19 cellular contexts compared by ENCODE assay signal in genomic region chr7:17374157-17374556, GRCh38.
A peak's percentile ranks its signal among the peaks of the same experiment; 100 is the strongest.
DNase-seq lines count a peak whose midpoint lies in the region; ATAC-seq, FAIRE-seq and TF ChIP-seq lines count a peak whose summit lies in the region.
"Had no signal": no experiment of that assay in that cellular context is flagged by ENCODE, and none has a peak within 500 bp of the region (broad histone marks: within the 10 kb centered on the region; RNA-seq: fewer than 3 reads in every experiment).

No MANE protein-coding gene starts in this region.

- H3K9ac ChIP-seq in GM12878 (ENCODE audit: control insufficient read depth, insufficient read depth, low read length): no peak overlapping the region
- H3K9ac ChIP-seq: KMS-11 had no signal

- DNase-seq in Calu3: no peak
- DNase-seq in GM23338 (ENCODE audit: low spot score): no peak
- DNase-seq in GM12878 (ENCODE audit: low read depth, low spot score): no peak
- DNase-seq in thoracic aorta (ENCODE audit: low spot score): no peak
- no peak for DNase-seq in AG20443 (ENCODE audit: low spot score)
- no peak for DNase-seq in HK-2 (ENCODE audit: unreplicated experiment)
- DNase-seq: BE2C; C1 segment of cervical spinal cord; Caco-2; CD4-positive, CD25-positive, alpha-beta regulatory T cell; DMS153; DMS79; GDM1; GOT3; H7; HFFc6 had no signal

- no peak for TF ChIP-seq POLR2A in GM12878 (IDR thresholded peaks at IDR 0.05; ENCODE audit: low read depth, low read length)

- BruUV-seq in Calu3 (replicated peaks; lab: Mats Ljungman, UMichigan) (no TSS peak), GM12878 (replicated peaks; lab: Mats Ljungman, UMichigan) (no TSS peak)

- intact Hi-C loops in Calu3 (cut with micrococcal nuclease; ENCODE audit: unreplicated experiment): loop anchor here (5.0 kb wide), 3 partner anchors 237 to 387 kb away; no protein-coding TSS in a partner anchor
- intact Hi-C loops in GM12878 (cut with micrococcal nuclease; ENCODE audit: unreplicated experiment): no loop called here

- TF ChIP-seq RAD21 in GM12878 (IDR thresholded peaks at IDR 0.05; ENCODE audit: insufficient read depth, low read depth, low read length): no peak

- H3K27ac ChIP-seq in GM23338 (ENCODE audit: low read depth) (no peak overlapping the region), GM12878 (ENCODE audit: control insufficient read depth, insufficient read depth) (no peak overlapping the region), thoracic aorta (peak overlapping the region; percentile 5 to 33)
- H3K27ac ChIP-seq: KMS-11 had no signal

- H3K9me3 ChIP-seq in GM12878 (replicated peaks; ENCODE audit: control insufficient read depth, insufficient read depth, low read length) (no peaks in the 10 kb centered on the region), thoracic aorta (no peaks in the 10 kb centered on the region)
- H3K9me3 ChIP-seq: BE2C, Caco-2 had no signal

- H3K4me2 ChIP-seq in GM23338 (no peak overlapping the region), GM12878 (ENCODE audit: control insufficient read depth, insufficient read depth) (no peak overlapping the region)
- H3K4me2 ChIP-seq: KMS-11 had no signal

- no peaks in the 10 kb centered on the region for H3F3A ChIP-seq in GM23338 (replicated peaks; ENCODE audit: low read depth)

- H4K20me1 ChIP-seq in GM23338 (replicated peaks; ENCODE audit: insufficient read depth) (no peaks in the 10 kb centered on the region), GM12878 (ENCODE audit: control insufficient read depth, insufficient read depth) (no peaks in the 10 kb centered on the region)

- H3K79me2 ChIP-seq in GM23338 (replicated peaks; ENCODE audit: insufficient read depth): no peaks in the 10 kb centered on the region
- no peaks in the 10 kb centered on the region for H3K79me2 ChIP-seq in GM12878 (ENCODE audit: control insufficient read depth, insufficient read depth, low read length)

- CTCF ChIA-PET in Calu3 (lab: Charles Lee) (no interaction called here), GM12878 (lab: Yijun Ruan, JAX) (interaction anchor here (1.0 to 2.4 kb wide), 2 partner anchors 29 to 31 kb away, joined by 3 to 9 read pairs; no protein-coding TSS in a partner anchor)

- H3K36me3 ChIP-seq in GM23338 (ENCODE audit: insufficient read depth) (no peaks in the 10 kb centered on the region), GM12878 (ENCODE audit: control insufficient read depth in 2 of 2, insufficient read depth in 2 of 2, low read length in 1 of 2) (no peaks in the 10 kb centered on the region), thoracic aorta (no peaks in the 10 kb centered on the region)
- H3K36me3 ChIP-seq: BE2C had no signal

- POLR2A ChIA-PET in GM12878 (lab: Charles Lee): interaction anchor here (1.0 to 1.7 kb wide), 2 partner anchors 15 to 29 kb away, joined by 3 to 10 read pairs; no protein-coding TSS in a partner anchor

- H3K27me3 Mint-ChIP-seq in Calu3 (ENCODE audit: unreplicated experiment) (no peaks in the 10 kb centered on the region), GM23338 (ENCODE audit: insufficient read depth, low read depth, poor library complexity) (no peaks in the 10 kb centered on the region)
- H3K27me3 Mint-ChIP-seq: CD4-positive, CD25-positive, alpha-beta regulatory T cell had no signal

- H3K36me3 Mint-ChIP-seq in Calu3 (ENCODE audit: insufficient read depth, unreplicated experiment): peaks cover 25% of the 10 kb centered on the region
- H3K36me3 Mint-ChIP-seq in GM23338 (ENCODE audit: low read depth): no peaks in the 10 kb centered on the region
- H3K36me3 Mint-ChIP-seq: CD4-positive, CD25-positive, alpha-beta regulatory T cell had no signal

- H2AFZ ChIP-seq in GM23338 (peak overlapping the region; percentile 63; the same call in 1 of the 2 replicates), GM12878 (ENCODE audit: control insufficient read depth, low read depth, low read length) (no peak overlapping the region)

- in situ Hi-C loops in GM12878 (cut with MboI): no loop called here

- TF ChIP-seq CTCF in Calu3 (IDR thresholded peaks at IDR 0.05; ENCODE audit: unreplicated experiment): no peak
- TF ChIP-seq CTCF in GM23338 (conservative IDR thresholded peaks at IDR 0.05; ENCODE audit: low read depth in 2 of 2): no peak
- no peak for TF ChIP-seq CTCF in GM12878 (IDR thresholded peaks at IDR 0.05 in 2 of 3, conservative IDR thresholded peaks at IDR 0.05 in 1 of 3; ENCODE audit: control insufficient read depth in 2 of 3, extremely low read depth in 1 of 3, insufficient read depth in 1 of 3, low read depth in 3 of 3, low read length in 3 of 3)
- no peak for TF ChIP-seq CTCF in thoracic aorta (IDR thresholded peaks at IDR 0.05)

- WGBS in GM12878 (ENCODE audit: insufficient coverage, insufficient replicate concordance, low lambda C conversion rate, missing lambda C conversion rate): 80% methylated on average over 4 of the region's 4 CpGs

- H3K4me3 ChIP-seq in GM23338 (no peak overlapping the region), GM12878 (no peak overlapping the region), thoracic aorta (no peak overlapping the region)

- peak overlapping the region; percentile 66 for H3K27ac Mint-ChIP-seq in Calu3 (ENCODE audit: unreplicated experiment)
- no peak overlapping the region for H3K27ac Mint-ChIP-seq in GM23338
- H3K27ac Mint-ChIP-seq: CD4-positive, CD25-positive, alpha-beta regulatory T cell; HFFc6 had no signal

- H3K4me3 Mint-ChIP-seq in Calu3 (ENCODE audit: low read depth, unreplicated experiment): no peak overlapping the region
- H3K4me3 Mint-ChIP-seq in GM23338: no peak overlapping the region
- H3K4me3 Mint-ChIP-seq: CD4-positive, CD25-positive, alpha-beta regulatory T cell; HFFc6 had no signal

- H3K27me3 ChIP-seq in GM23338 (ENCODE audit: insufficient read depth) (no peaks in the 10 kb centered on the region), GM12878 (replicated peaks in 1 of 2; ENCODE audit: control insufficient read depth in 2 of 2, insufficient read depth in 2 of 2, low read length in 1 of 2) (no peaks in the 10 kb centered on the region), thoracic aorta (replicated peaks; ENCODE audit: insufficient read depth) (no peaks in the 10 kb centered on the region)
- H3K27me3 ChIP-seq: BE2C had no signal

- peak; percentile 70; a peak in 2 of 4 replicates for TF ChIP-seq EP300 in GM12878 (IDR thresholded peaks at IDR 0.05; ENCODE audit: borderline replicate concordance in 1 of 2, control insufficient read depth in 1 of 2, low read depth in 2 of 2, low read length in 2 of 2)

- RAD21 ChIA-PET in GM12878 (lab: Charles Lee; ENCODE audit: unreplicated experiment): interaction anchor here (1.0 to 2.2 kb wide), 10 partner anchors 9 to 118 kb away, joined by 3 to 14 read pairs (median 4); no protein-coding TSS in a partner anchor

- FAIRE-seq in GM12878 (lab: Jason Lieb, UNC): peak; percentile 18

- H3K9me3 Mint-ChIP-seq in Calu3 (ENCODE audit: low read depth, unreplicated experiment) (no peaks in the 10 kb centered on the region), GM23338 (no peaks in the 10 kb centered on the region)
- H3K9me3 Mint-ChIP-seq: CD4-positive, CD25-positive, alpha-beta regulatory T cell; HFFc6 had no signal

- peaks cover 66% of the 10 kb centered on the region for H3K4me1 Mint-ChIP-seq in Calu3 (ENCODE audit: low read depth, unreplicated experiment)
- no peaks in the 10 kb centered on the region for H3K4me1 Mint-ChIP-seq in GM23338
- H3K4me1 Mint-ChIP-seq: CD4-positive, CD25-positive, alpha-beta regulatory T cell had no signal

- ATAC-seq in GM23338 (no peak), GM12878 (peak; percentile 77), thoracic aorta (ENCODE audit: insufficient number of reproducible peaks, low FRiP score, low read depth) (no peak), GM18861 (IDR thresholded peaks at IDR 0.05; ENCODE audit: unreplicated experiment) (no peak)
- ATAC-seq: HCT116 had no signal

- H3K4me1 ChIP-seq in GM23338 (ENCODE audit: insufficient read depth) (no peaks in the 10 kb centered on the region), GM12878 (ENCODE audit: control insufficient read depth, insufficient read depth, low read length) (no peaks in the 10 kb centered on the region), thoracic aorta (ENCODE audit: control insufficient read depth in 1 of 2, low read depth in 2 of 2) (peaks cover 20 to 63% of the 10 kb centered on the region in 2 donors)
- H3K4me1 ChIP-seq: BE2C had no signal

- H3K9me2 ChIP-seq in GM23338 (ENCODE audit: insufficient read depth): no peaks in the 10 kb centered on the region

- SMC1A ChIA-PET in GM12878 (lab: Charles Lee; ENCODE audit: uncharacterized antibody, unreplicated experiment): interaction anchor here (1.0 to 3.5 kb wide), 15 partner anchors 9 to 214 kb away, joined by 3 to 28 read pairs (median 5); no protein-coding TSS in a partner anchor

TF ChIP-seq in GM23338, 12 proteins besides CTCF, POLR2A, EP300 and RAD21 (continues in another document):
- no peak for TF ChIP-seq EZH2 (IDR thresholded peaks at IDR 0.05; ENCODE audit: low read depth, unreplicated experiment)
- no peak for TF ChIP-seq STAT1 (IDR thresholded peaks at IDR 0.05; ENCODE audit: unreplicated experiment)
- TF ChIP-seq CREB1 (CRISPR knock-in tag; IDR thresholded peaks at IDR 0.05; ENCODE audit: low read depth): no peak
- no peak for TF ChIP-seq ETS1 (IDR thresholded peaks at IDR 0.05)
- TF ChIP-seq ZNF331 (CRISPR knock-in tag; IDR thresholded peaks at IDR 0.05; ENCODE audit: low read depth): no peak

TF ChIP-seq in GM12878, 131 proteins besides CTCF, POLR2A, EP300 and RAD21 (continues in another document):
- TF ChIP-seq MLLT1 (IDR thresholded peaks at IDR 0.05): peak; percentile 66; the same call in 1 of the 2 replicates
- no peak for TF ChIP-seq ZNF274 (IDR thresholded peaks at IDR 0.05; ENCODE audit: insufficient read depth, insufficient read length)
- TF ChIP-seq RUNX3 (IDR thresholded peaks at IDR 0.05; ENCODE audit: low read length): no peak; the same call in 1 of the 2 replicates
- no peak for TF ChIP-seq YBX1 (IDR thresholded peaks at IDR 0.05)
- TF ChIP-seq STAT3 (IDR thresholded peaks at IDR 0.05; ENCODE audit: low read depth, low read length): no peak

Comparison
In these comparisons a context has a peak if more than half of its experiments do, and no peak if none do; other contexts are left out.
1. H3K27ac ChIP-seq: peak in thoracic aorta (2 of 2); none in GM23338 (single experiment) and GM12878 (single experiment).